ENCODE assay signal across 10 cellular contexts in the genomic region with DNA sequence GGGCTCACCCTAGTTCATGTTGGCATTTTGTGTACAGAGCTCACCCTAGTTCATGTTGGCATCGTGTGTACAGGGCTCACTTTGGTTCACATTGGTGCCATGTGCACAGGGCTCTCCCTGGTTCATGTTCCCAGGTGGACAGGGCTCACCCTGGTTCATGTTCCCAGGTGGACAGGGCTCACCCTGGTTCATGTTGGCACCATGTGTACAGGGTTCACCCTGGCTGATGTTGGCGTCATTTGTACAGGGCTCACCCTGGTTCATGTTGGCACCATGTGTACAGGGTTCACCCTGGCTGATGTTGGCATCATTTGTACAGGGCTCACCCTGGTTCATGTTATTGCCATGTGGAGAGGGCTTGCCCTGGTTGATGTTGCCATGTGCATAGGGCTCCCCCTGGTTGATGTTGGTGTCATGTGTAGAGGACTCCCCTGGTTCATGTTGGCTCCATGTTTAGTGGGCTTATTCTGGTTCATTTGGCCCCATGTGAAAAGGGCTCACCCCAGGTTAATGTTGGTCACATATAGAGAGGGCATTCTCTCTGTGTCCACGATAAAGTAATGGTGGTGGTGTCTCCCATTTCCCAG. TPM values are rescaled to one million over a fixed set of nuclear protein-coding genes. Genes with fewer than 3 reads are reported as not detected.
DNase-seq lines count a peak whose midpoint lies in the region; ATAC-seq and TF ChIP-seq lines count a peak whose summit lies in the region.
"Had no signal": no experiment of that assay in that cellular context is flagged by ENCODE, and none has a peak within 500 bp of the region (broad histone marks: within the 10 kb centered on the region; RNA-seq: fewer than 3 reads in every experiment).

No MANE protein-coding gene starts in this region.

- H3K27me3 Mint-ChIP-seq in brain (peaks cover 33% of the 10 kb centered on the region), natural killer cell (ENCODE audit: low read depth in 2 of 2) (peaks cover 6 to 12% of the 10 kb centered on the region in 2 donors)

- H3K9me3 Mint-ChIP-seq in brain (peaks cover 0 to 2% (median 0%) of the 10 kb centered on the region in 5 experiments), natural killer cell (no peaks in the 10 kb centered on the region)

- H3K4me1 ChIP-seq in Karpas-422 (ENCODE audit: low read length) = no peaks in the 10 kb centered on the region
- no peaks in the 10 kb centered on the region for H3K4me1 ChIP-seq in mesendoderm (ENCODE audit: control insufficient read depth, low read depth, low read length)

- H3K79me1 ChIP-seq in mesendoderm (ENCODE audit: low read length) = no peaks in the 10 kb centered on the region

- H4K8ac ChIP-seq in mesendoderm (ENCODE audit: low read depth, low read length) = no peak overlapping the region

- no peaks in the 10 kb centered on the region for H3K9me2 ChIP-seq in Karpas-422 (replicated peaks; ENCODE audit: insufficient read depth, low read length)

- H3K4ac ChIP-seq in mesendoderm (ENCODE audit: low read depth, low read length) = no peak overlapping the region

- H3K9ac ChIP-seq in Karpas-422 (ENCODE audit: low read length) (no peak overlapping the region), mesendoderm (ENCODE audit: low read length) (no peak overlapping the region)

- H3K36me3 Mint-ChIP-seq in brain = no peaks in the 10 kb centered on the region
- H3K36me3 Mint-ChIP-seq in natural killer cell = no peaks in the 10 kb centered on the region

- H4K20me1 ChIP-seq in Karpas-422 (ENCODE audit: insufficient read depth, low read depth, low read length) = no peaks in the 10 kb centered on the region

- H3K27me3 ChIP-seq in GM06990 (replicated peaks; ENCODE audit: control insufficient read depth, insufficient read depth, low read length) = no peaks in the 10 kb centered on the region; the same call in 1 of the 2 replicates
- H3K27me3 ChIP-seq in Karpas-422 (ENCODE audit: low read length) = no peaks in the 10 kb centered on the region
- no peaks in the 10 kb centered on the region for H3K27me3 ChIP-seq in mesendoderm (ENCODE audit: insufficient read depth, low read length, poor library complexity)

- ATAC-seq in natural killer cell = peak in 2 of 3 donors; percentile 24 to 38
- ATAC-seq in GM19455 (IDR thresholded peaks at IDR 0.05; ENCODE audit: unreplicated experiment) = no peak

- no peaks in the 10 kb centered on the region for H3K79me2 ChIP-seq in Karpas-422 (ENCODE audit: low read length)
- H3K79me2 ChIP-seq in mesendoderm (ENCODE audit: control insufficient read depth, insufficient read depth, low read length) = no peaks in the 10 kb centered on the region

- no peak for DNase-seq in GM06990 (ENCODE audit: extremely low read depth, insufficient read length)
- DNase-seq in Karpas-422 = peak; percentile 54
- DNase-seq in natural killer cell = no peak
- DNase-seq in mesendoderm = no peak
- no peak for DNase-seq in NCI-H526 treated with DMSO at 0.1 percent for 48 hours (lab: John Stamatoyannopoulos, UW)
- DNase-seq in kidney glomerular epithelial cell (lab: John Stamatoyannopoulos, UW) = no peak
- DNase-seq: KBM-7, mammary epithelial cell had no signal

- H3K4me3 Mint-ChIP-seq in brain (no peak overlapping the region), natural killer cell (no peak overlapping the region)

- WGBS in mesendoderm (ENCODE audit: extremely low coverage, insufficient coverage, low lambda C conversion rate) = no CpG with 5 or more reads among the region's 3 CpGs

- H2BK15ac ChIP-seq in mesendoderm (replicated peaks; ENCODE audit: low read depth) = no peak overlapping the region

- TF ChIP-seq CTCF in GM06990 (IDR thresholded peaks at IDR 0.05; ENCODE audit: insufficient read depth, low read length, poor library complexity, severe bottlenecking) = peak; percentile 34
- peak; percentile 29 to 38 for TF ChIP-seq CTCF in brain (conservative IDR thresholded peaks at IDR 0.05)
- TF ChIP-seq CTCF in natural killer cell (IDR thresholded peaks at IDR 0.05) = no peak

- no peak overlapping the region for H3K23ac ChIP-seq in mesendoderm (ENCODE audit: low read length)

- H2AK5ac ChIP-seq in mesendoderm (ENCODE audit: low read length) = no peak overlapping the region

- no peak overlapping the region for H2BK5ac ChIP-seq in mesendoderm (ENCODE audit: low read length)

- H3K36me3 ChIP-seq in GM06990 (ENCODE audit: control insufficient read depth, insufficient read depth, low read length) (no peaks in the 10 kb centered on the region), Karpas-422 (ENCODE audit: insufficient read depth, low read length) (no peaks in the 10 kb centered on the region), mesendoderm (ENCODE audit: control insufficient read depth, insufficient read depth, low read length) (no peaks in the 10 kb centered on the region)

- H3K18ac ChIP-seq in mesendoderm (ENCODE audit: low read length) = no peak overlapping the region

- H2BK120ac ChIP-seq in mesendoderm (ENCODE audit: low read depth, low read length) = no peak overlapping the region

- no peak overlapping the region for H2AFZ ChIP-seq in Karpas-422 (ENCODE audit: low read length)

- H3K9me3 ChIP-seq in Karpas-422 (ENCODE audit: low read length) = no peaks in the 10 kb centered on the region

- intact Hi-C loops in natural killer cell (cut with micrococcal nuclease) = no loop called here

- H3K27ac ChIP-seq in Karpas-422 (ENCODE audit: low read length) (no peak overlapping the region), mesendoderm (ENCODE audit: low read depth, low read length) (no peak overlapping the region)

- no peak overlapping the region for H3K4me2 ChIP-seq in Karpas-422 (ENCODE audit: low read depth, low read length, poor library complexity, severe bottlenecking)
- no peak overlapping the region for H3K4me2 ChIP-seq in mesendoderm (ENCODE audit: low read length)

- H3K27ac Mint-ChIP-seq in brain (no peak overlapping the region), natural killer cell (no peak overlapping the region)

- H3K4me3 ChIP-seq in GM06990 (replicated peaks; ENCODE audit: low read depth, low read length) = no peak overlapping the region
- no peak overlapping the region for H3K4me3 ChIP-seq in Karpas-422 (ENCODE audit: low read length)
- no peak overlapping the region for H3K4me3 ChIP-seq in mesendoderm (ENCODE audit: low read length)

- no peak overlapping the region for H4K5ac ChIP-seq in mesendoderm (ENCODE audit: low read length)

- H3K4me1 Mint-ChIP-seq in brain (no peaks in the 10 kb centered on the region), natural killer cell (peaks cover 0 to 3% of the 10 kb centered on the region in 2 donors)

- no peak overlapping the region for H3K56ac ChIP-seq in mesendoderm (ENCODE audit: low read length)

RNA-seq across cellular contexts. Expression of gene NR2C2, which starts 31.7 kb away (rescaled TPM):
- total RNA-seq in Karpas-422 (2014; rRNA removed; shearing (Covaris generic); ENCODE audit: low replicate concordance) = 30.0 and 46.8 TPM in 2 replicates
- 19.1 TPM for polyA plus RNA-seq in brain (ENCODE audit: insufficient read depth, low read depth, low replicate concordance)
- 10 to 100 TPM; 70.4 to 94.3 (median 81.6) TPM for total RNA-seq in natural killer cell
- 17.7 TPM for polyA plus RNA-seq in mesendoderm (2013, experiment 1 of 2)
- 17.2 TPM for polyA plus RNA-seq in mesendoderm (2013, experiment 2 of 2)
